In genomic region chr2:186594001-186594722, GRCh38 we compare ENCODE assay signal across 1 cellular context.
TF ChIP-seq lines count a peak whose summit lies in the region.

No MANE protein-coding gene starts in this region.

TF ChIP-seq in GM12878, 131 proteins besides CTCF, POLR2A, EP300 and RAD21:
- TF ChIP-seq TARDBP (IDR thresholded peaks at IDR 0.05; ENCODE audit: borderline replicate concordance) (no peak), EED (IDR thresholded peaks at IDR 0.05; ENCODE audit: low read depth) (no peak), RB1 (IDR thresholded peaks at IDR 0.05; ENCODE audit: borderline replicate concordance) (no peak), STAT3 (IDR thresholded peaks at IDR 0.05; ENCODE audit: low read depth, low read length) (no peak), SIN3A (IDR thresholded peaks at IDR 0.05; ENCODE audit: low read depth, low read length) (no peak), POLR2AphosphoS5 (IDR thresholded peaks at IDR 0.05; ENCODE audit: low read length) (no peak), RAD51 (IDR thresholded peaks at IDR 0.05) (no peak), TCF7 (IDR thresholded peaks at IDR 0.05; ENCODE audit: borderline replicate concordance) (no peak)
